7 cellular contexts compared by ENCODE assay signal in the genomic region with DNA sequence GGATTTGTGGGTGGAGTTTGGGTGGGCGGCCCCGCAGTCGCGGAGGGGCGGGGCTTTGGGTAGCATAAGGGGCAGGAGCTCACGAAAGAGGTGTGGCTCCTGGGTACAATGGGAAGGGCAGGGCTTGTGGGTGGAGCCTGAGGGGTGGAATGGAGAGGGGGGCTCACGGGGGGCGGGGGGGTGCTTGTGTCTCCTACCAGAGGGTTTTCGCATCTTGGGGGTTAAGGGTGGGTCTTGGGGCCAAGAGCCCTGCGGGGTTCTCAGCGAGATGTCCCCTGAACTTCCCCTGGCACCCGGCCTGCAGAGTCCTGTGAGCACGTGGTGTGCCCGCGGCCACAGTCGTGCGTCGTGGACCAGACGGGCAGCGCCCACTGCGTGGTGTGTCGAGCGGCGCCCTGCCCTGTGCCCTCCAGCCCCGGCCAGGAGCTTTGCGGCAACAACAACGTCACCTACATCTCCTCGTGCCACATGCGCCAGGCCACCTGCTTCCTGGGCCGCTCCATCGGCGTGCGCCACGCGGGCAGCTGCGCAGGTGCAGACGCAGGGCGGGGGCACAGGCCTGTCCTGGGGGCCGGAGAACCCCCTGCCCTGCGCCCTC. TPM values are rescaled to one million over a fixed set of nuclear protein-coding genes. Genes with fewer than 3 reads are reported as not detected.
DNase-seq lines count a peak whose midpoint lies in the region; ATAC-seq and TF ChIP-seq lines count a peak whose summit lies in the region.
"Had no signal": no experiment of that assay in that cellular context is flagged by ENCODE, and none has a peak within 500 bp of the region (broad histone marks: within the 10 kb centered on the region; RNA-seq: fewer than 3 reads in every experiment).

No MANE protein-coding gene starts in this region.

- peaks cover 30 to 45% (median 39%) of the 10 kb centered on the region in 4 donors for H3K4me1 ChIP-seq in stomach

- 51 to 63% (median 60%) methylated on average over 35 to 40 of the region's 40 CpGs for WGBS in stomach, 5 donors

- H3K9me3 ChIP-seq in SK-N-MC (ENCODE audit: low read depth, low read length) (no peaks in the 10 kb centered on the region), stomach (no peaks in the 10 kb centered on the region)

- peak overlapping the region; percentile 78 for H3K4me3 ChIP-seq in SK-N-MC
- peak overlapping the region; percentile 31 to 81 (median 66) for H3K4me3 ChIP-seq in stomach

- no peak for TF ChIP-seq POLR2A in stomach (IDR thresholded peaks at IDR 0.05)

- TF ChIP-seq CTCF in stomach (IDR thresholded peaks at IDR 0.05), result no peak

- no peak for ATAC-seq in Right ventricle myocardium superior (ENCODE audit: poor library complexity)

- H3K36me3 ChIP-seq in SK-N-MC (ENCODE audit: insufficient read depth, low read length) (no peaks in the 10 kb centered on the region), stomach (peaks cover 0 to 9% (median 1%) of the 10 kb centered on the region in 4 donors)

- peak overlapping the region; percentile 68 for H3K9ac ChIP-seq in SK-N-MC (ENCODE audit: insufficient read length)

- intact Hi-C loops in Right ventricle myocardium superior (cut with DNase I) (no loop called here), stomach (cut with DNase I; ENCODE audit: low total_unique reads) (no loop called here)

- no peak for TF ChIP-seq EP300 in stomach (IDR thresholded peaks at IDR 0.05)

- peak; percentile 67 for DNase-seq in GM04504 (ENCODE audit: low read depth)
- DNase-seq in SK-N-MC (ENCODE audit: low read depth, low spot score), result no peak
- peak; percentile 93 for DNase-seq in Right ventricle myocardium superior
- DNase-seq in stomach, result peak; percentile 90
- DNase-seq in NCI-H446 treated with DMSO at 0.1 percent for 48 hours (lab: John Stamatoyannopoulos, UW), result no peak
- no peak for DNase-seq in DMS 273 treated with DMSO at 0.1 percent for 48 hours (lab: John Stamatoyannopoulos, UW)

- peaks cover 0 to 17% (median 11%) of the 10 kb centered on the region in 3 donors for H3K27me3 ChIP-seq in stomach

- peak overlapping the region; percentile 95 for H3K27ac ChIP-seq in SK-N-MC
- peak overlapping the region; percentile 88 to 98 (median 91) for H3K27ac ChIP-seq in stomach

RNA-seq across cellular contexts. Expression of gene FSTL3, which starts 4.9 kb away (rescaled TPM):
- total RNA-seq in Right ventricle myocardium superior (27.4 TPM), stomach (100 to 1,000 TPM in 1 of 5 donors, 10 to 100 TPM in 4; 12.3 to 136 (median 62.9) TPM)
- polyA plus RNA-seq in stomach, result 10 to 100 TPM; 12.5 to 32.8 (median 20.7) TPM

RNA-seq across cellular contexts. Expression of gene PRSS57, which starts 14.1 kb away (rescaled TPM):
- total RNA-seq in Right ventricle myocardium superior (not detected), stomach (not detected)
- polyA plus RNA-seq in stomach, result not detected
- total RNA-seq: subcutaneous adipose tissue had no signal

RNA-seq across cellular contexts. Expression of gene RNF126, which starts 18.1 kb away (rescaled TPM):
- 21.2 TPM for total RNA-seq in Right ventricle myocardium superior
- 100 to 1,000 TPM in 1 of 5 donors, 10 to 100 TPM in 4; 21.1 to 240 (median 65.9) TPM for total RNA-seq in stomach
- 10 to 100 TPM; 29.9 to 35.1 (median 35.0) TPM for polyA plus RNA-seq in stomach

RNA-seq across cellular contexts. Expression of gene PALM, which starts 27.6 kb away (rescaled TPM):
- total RNA-seq in Right ventricle myocardium superior (32.9 TPM), stomach (10 to 100 TPM; 12.1 to 88.9 (median 17.5) TPM)
- polyA plus RNA-seq in stomach, result 10 to 100 TPM in 2 of 3 donors, 1 to 10 TPM in 1; 9.8 to 14.8 (median 12.0) TPM

RNA-seq across cellular contexts. Expression of gene FGF22, which starts 41.4 kb away (rescaled TPM):
- total RNA-seq in Right ventricle myocardium superior (not detected), stomach (under 1 TPM in 1 of 5 donors, not detected in 4; 0.45 TPM)
- under 1 TPM; 0.37 to 0.76 (median 0.48) TPM for polyA plus RNA-seq in stomach

Comparison
In these comparisons a context has a peak if more than half of its experiments do, and no peak if none do; other contexts are left out.
1. DNase-seq: peak in GM04504 (single experiment), Right ventricle myocardium superior (single experiment) and stomach (single experiment); none in SK-N-MC (single experiment), NCI-H446 treated with DMSO at 0.1 percent for 48 hours (single experiment) and DMS 273 treated with DMSO at 0.1 percent for 48 hours (single experiment).